ENCODE assay signal across 18 cellular contexts in the genomic region with DNA sequence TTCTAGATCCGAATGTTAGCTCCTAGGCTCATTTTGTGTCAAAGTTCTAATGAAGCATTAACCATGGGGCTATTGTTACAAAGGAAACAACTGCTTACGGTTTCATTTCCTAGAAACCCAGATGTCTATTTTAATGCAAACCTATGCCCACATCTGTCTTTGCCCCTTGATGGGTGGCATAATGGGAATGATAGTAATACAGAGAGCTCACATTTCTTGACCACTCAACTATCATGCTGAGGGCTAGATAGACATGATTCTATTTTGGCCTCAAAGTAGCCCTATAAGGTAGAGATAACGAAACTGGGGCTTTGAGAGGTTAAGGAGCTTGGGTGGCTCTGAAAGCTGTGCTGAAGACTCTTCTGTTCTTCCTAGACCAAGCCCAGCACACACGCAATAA.
DNase-seq lines count a peak whose midpoint lies in the region; ATAC-seq lines count a peak whose summit lies in the region.
"Had no signal": no experiment of that assay in that cellular context is flagged by ENCODE, and none has a peak within 500 bp of the region (broad histone marks: within the 10 kb centered on the region; RNA-seq: fewer than 3 reads in every experiment).

No MANE protein-coding gene starts in this region.

- H4K20me1 ChIP-seq in BLaER1: 0 out of 2 replicates have a peak, but pooled peaks cover 5% of the 10 kb centered on the region

- H3K27me3 ChIP-seq in BLaER1: peaks cover 88% of the 10 kb centered on the region
- H3K27me3 ChIP-seq: neural progenitor cell, upper lobe of right lung had no signal

- peak overlapping the region; percentile 8; the same call in 1 of the 2 replicates for H3K4me2 ChIP-seq in BLaER1
- H3K4me2 ChIP-seq: neural progenitor cell had no signal

- H3K4me3 ChIP-seq in BLaER1: no peak overlapping the region
- H3K4me3 ChIP-seq: neural progenitor cell, upper lobe of right lung had no signal

- H3K9ac ChIP-seq in BLaER1: no peak overlapping the region
- H3K9ac ChIP-seq: neural progenitor cell had no signal

- no peak overlapping the region for H3K27ac ChIP-seq in BLaER1
- H3K27ac ChIP-seq: epithelial cell of prostate, neural progenitor cell, upper lobe of right lung had no signal

- ATAC-seq in GM19035 (IDR thresholded peaks at IDR 0.05; ENCODE audit: unreplicated experiment) (peak; percentile 54), HG02763 (IDR thresholded peaks at IDR 0.05; ENCODE audit: unreplicated experiment) (peak; percentile 54), HG03520 (IDR thresholded peaks at IDR 0.05; ENCODE audit: unreplicated experiment) (peak; percentile 47), GM18519 (IDR thresholded peaks at IDR 0.05; ENCODE audit: low FRiP score, unreplicated experiment) (no peak)
- ATAC-seq: upper lobe of right lung had no signal

- H3K9me3 ChIP-seq in BLaER1: peaks cover 9% of the 10 kb centered on the region
- H3K9me3 ChIP-seq: upper lobe of right lung had no signal

- peaks cover 37% of the 10 kb centered on the region for H3K4me1 ChIP-seq in BLaER1
- H3K4me1 ChIP-seq: neural progenitor cell, upper lobe of right lung had no signal

- DNase-seq in NCI-H446 (lab: John Stamatoyannopoulos, UW) (no peak), T-helper 2 cell (no peak), hypothalamus (lab: John Stamatoyannopoulos, UW) (no peak)
- DNase-seq: activated CD4-positive, alpha-beta T cell treated with anti-CD3 and anti-CD28 coated beads, Interleukin-2, amount 50 U/mL, for 1 hour; activated effector memory CD4-positive, alpha-beta T cell treated with anti-CD3 and anti-CD28 coated beads, Interleukin-2, amount 50 U/mL, for 16 hours; H7; hippocampal formation; NCI-H146; small intestine; T-helper 1 cell; upper lobe of right lung had no signal

- no peaks in the 10 kb centered on the region for H3K36me3 ChIP-seq in BLaER1
- H3K36me3 ChIP-seq: neural progenitor cell, upper lobe of right lung had no signal
